ENCODE assay signal across 22 cellular contexts in the genomic region with DNA sequence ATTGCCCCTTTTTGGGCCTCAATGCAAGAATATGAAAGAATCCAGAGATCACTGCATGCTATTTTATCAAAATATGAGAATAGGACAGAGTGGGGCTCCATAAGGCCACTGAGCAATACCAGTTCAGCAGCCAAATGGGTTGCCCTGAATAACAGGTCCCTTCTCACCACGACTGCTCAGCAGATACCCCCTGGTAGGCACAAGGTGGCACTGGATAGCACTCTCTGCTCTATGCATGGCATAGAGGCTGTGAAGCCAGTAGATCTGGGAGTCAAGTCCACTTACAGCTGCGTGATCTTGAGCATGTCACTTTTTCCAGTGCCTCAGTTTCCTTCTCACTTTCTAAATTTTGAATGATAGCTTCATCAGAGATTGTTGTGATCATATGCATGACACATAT.
"Had no signal": no experiment of that assay in that cellular context is flagged by ENCODE, and none has a peak within 500 bp of the region (broad histone marks: within the 10 kb centered on the region; RNA-seq: fewer than 3 reads in every experiment).

No MANE protein-coding gene starts in this region.

- ATAC-seq: activated CD8-positive, alpha-beta T cell treated with anti-CD3 and anti-CD28 coated beads, Interleukin-2, amount 10 ng/mL, durations not matched to agents 7 days and 5 days; activated T-cell treated with anti-CD3 and anti-CD28 coated beads, Interleukin-2, amount 50 U/mL, for 4 hours; left lung; right cardiac atrium; stimulated activated effector memory CD8-positive, alpha-beta T cell treated with anti-CD3 and anti-CD28 coated beads, Interleukin-12 subunit alpha, Interleukin-12 subunit beta, amount 100 ng/mL, for 72 hours; T-helper 17 cell had no signal

- H3K36me3 ChIP-seq: left lung, neural progenitor cell, stomach had no signal

- H3K4me3 ChIP-seq: coronary artery, left lung, neural progenitor cell, stomach had no signal

- H3K27me3 Mint-ChIP-seq: brain had no signal

- H3K9me3 ChIP-seq: left lung, stomach had no signal

- H3K4me1 ChIP-seq: left lung, neural progenitor cell, stomach had no signal

- H3K36me3 Mint-ChIP-seq: brain; neural progenitor cell; stimulated activated effector memory CD8-positive, alpha-beta T cell treated with anti-CD3 and anti-CD28 coated beads, Interleukin-12 subunit alpha, Interleukin-12 subunit beta, amount 100 ng/mL, for 72 hours; type B pancreatic cell had no signal

- H3K9me3 Mint-ChIP-seq: activated B cell treated with CpG ODN at 0.5 μM for 24 hours; activated CD4-positive, alpha-beta T cell treated with anti-CD3 and anti-CD28 coated beads, Interleukin-2, amount 10 ng/mL, durations not matched to agents 24 days and 14 days; activated naive CD4-positive, alpha-beta T cell treated with anti-CD3 and anti-CD28 coated beads for 36 hours; activated T-cell treated with anti-CD3 and anti-CD28 coated beads, Interleukin-2, amount 50 U/mL, for 4 hours; central memory CD8-positive, alpha-beta T cell; neural progenitor cell; stimulated activated effector memory CD8-positive, alpha-beta T cell treated with anti-CD3 and anti-CD28 coated beads, Interleukin-12 subunit alpha, Interleukin-12 subunit beta, amount 100 ng/mL, for 72 hours; type B pancreatic cell had no signal

- H3K4me1 Mint-ChIP-seq: activated B cell treated with CpG ODN at 0.5 μM for 24 hours; activated CD4-positive, alpha-beta T cell treated with anti-CD3 and anti-CD28 coated beads, Interleukin-2, amount 10 ng/mL, durations not matched to agents 24 days and 14 days; central memory CD8-positive, alpha-beta T cell; stimulated activated effector memory CD8-positive, alpha-beta T cell treated with anti-CD3 and anti-CD28 coated beads, Interleukin-12 subunit alpha, Interleukin-12 subunit beta, amount 100 ng/mL, for 72 hours had no signal

- DNase-seq: activated B cell treated with CpG ODN at 0.5 μM for 24 hours; activated CD4-positive, alpha-beta T cell treated with anti-CD3 and anti-CD28 coated beads, Interleukin-2, amount 10 ng/mL, durations not matched to agents 24 days and 14 days; activated CD8-positive, alpha-beta T cell treated with anti-CD3 and anti-CD28 coated beads, Interleukin-2, amount 10 ng/mL, durations not matched to agents 7 days and 5 days; activated naive CD4-positive, alpha-beta T cell treated with anti-CD3 and anti-CD28 coated beads for 36 hours; activated T-cell treated with anti-CD3 and anti-CD28 coated beads, Interleukin-2, amount 50 U/mL, for 4 hours; kidney; left lung; right cardiac atrium; small intestine; stimulated activated CD4-positive, alpha-beta T cell treated with anti-CD3 and anti-CD28 coated beads, Interleukin-4, amount 100 ng/mL, for 24 hours; stomach; T-helper 17 cell had no signal

- H3K4me3 Mint-ChIP-seq: activated B cell treated with CpG ODN at 0.5 μM for 24 hours; activated CD4-positive, alpha-beta T cell treated with anti-CD3 and anti-CD28 coated beads, Interleukin-2, amount 10 ng/mL, durations not matched to agents 24 days and 14 days; activated CD8-positive, alpha-beta T cell treated with anti-CD3 and anti-CD28 coated beads, Interleukin-2, amount 10 ng/mL, durations not matched to agents 7 days and 5 days; activated naive CD4-positive, alpha-beta T cell treated with anti-CD3 and anti-CD28 coated beads for 36 hours; activated T-cell treated with anti-CD3 and anti-CD28 coated beads, Interleukin-2, amount 50 U/mL, for 4 hours; brain; central memory CD8-positive, alpha-beta T cell; neural progenitor cell; stimulated activated effector memory CD8-positive, alpha-beta T cell treated with anti-CD3 and anti-CD28 coated beads, Interleukin-12 subunit alpha, Interleukin-12 subunit beta, amount 100 ng/mL, for 72 hours; T-helper 17 cell; type B pancreatic cell had no signal

- H3K27ac ChIP-seq: coronary artery, left lung, neural progenitor cell, stomach had no signal

- H3K27me3 ChIP-seq: left lung, neural progenitor cell, stomach had no signal

- H3K9ac ChIP-seq: neural progenitor cell had no signal

- H3K4me2 ChIP-seq: neural progenitor cell had no signal

- H3K27ac Mint-ChIP-seq: activated B cell treated with CpG ODN at 0.5 μM for 24 hours; activated CD4-positive, alpha-beta T cell treated with anti-CD3 and anti-CD28 coated beads, Interleukin-2, amount 10 ng/mL, durations not matched to agents 24 days and 14 days; activated CD8-positive, alpha-beta T cell treated with anti-CD3 and anti-CD28 coated beads, Interleukin-2, amount 10 ng/mL, durations not matched to agents 7 days and 5 days; activated naive CD4-positive, alpha-beta T cell treated with anti-CD3 and anti-CD28 coated beads for 36 hours; brain; neural progenitor cell; progenitor cell of endocrine pancreas; stimulated activated effector memory CD8-positive, alpha-beta T cell treated with anti-CD3 and anti-CD28 coated beads, Interleukin-12 subunit alpha, Interleukin-12 subunit beta, amount 100 ng/mL, for 72 hours; T-helper 17 cell; type B pancreatic cell had no signal

- FAIRE-seq: endometrium, frontal cortex, kidney, small intestine, TTC549 had no signal
